ENCODE assay signal across 17 cellular contexts in genomic region chr10:91539930-91540329, GRCh38.
DNase-seq lines count a peak whose midpoint lies in the region; ATAC-seq and TF ChIP-seq lines count a peak whose summit lies in the region.
"Had no signal": no experiment of that assay in that cellular context is flagged by ENCODE, and none has a peak within 500 bp of the region (broad histone marks: within the 10 kb centered on the region; RNA-seq: fewer than 3 reads in every experiment).

No MANE protein-coding gene starts in this region.

- no peak overlapping the region for H3K4me3 Mint-ChIP-seq in nephron
- no peak overlapping the region for H3K4me3 Mint-ChIP-seq in natural killer cell treated with Interleukin-12 subunit alpha and Interleukin-12 subunit beta and Interleukin-15 and Interleukin-18, amount 100 ng/mL, for 72 hours
- H3K4me3 Mint-ChIP-seq: B cell; CD14-positive monocyte; CD4-positive, alpha-beta T cell; CD8-positive, alpha-beta memory T cell; H9; HFFc6 had no signal

- H3K36me3 Mint-ChIP-seq in nephron (ENCODE audit: low read depth): peaks cover 9% of the 10 kb centered on the region
- no peaks in the 10 kb centered on the region for H3K36me3 Mint-ChIP-seq in natural killer cell treated with Interleukin-12 subunit alpha and Interleukin-12 subunit beta and Interleukin-15 and Interleukin-18, amount 100 ng/mL, for 72 hours
- H3K36me3 Mint-ChIP-seq: CD14-positive monocyte; CD8-positive, alpha-beta memory T cell had no signal

- no peaks in the 10 kb centered on the region for H3K36me3 ChIP-seq in HEK293 (ENCODE audit: control insufficient read depth in 2 of 2, insufficient read depth in 1 of 2, low read length in 2 of 2)
- H3K36me3 ChIP-seq in esophagus (ENCODE audit: control insufficient read depth in 2 of 2, insufficient read depth in 2 of 2, low read length in 1 of 2): no peaks in the 10 kb centered on the region
- H3K36me3 ChIP-seq: BLaER1 had no signal

- WGBS in esophagus, 2 donors: 90 to 91% methylated on average over 5 of the region's 5 CpGs

- POLR2A ChIA-PET in HEK293 (lab: Yijun Ruan, JAX): no interaction called here

- H3K4me3 ChIP-seq in HEK293 (ENCODE audit: low read depth, low read length): no peak overlapping the region
- no peak overlapping the region for H3K4me3 ChIP-seq in esophagus (ENCODE audit: low read depth in 1 of 2, low read length in 2 of 2)
- H3K4me3 ChIP-seq: GM23248 had no signal

- CTCF ChIA-PET in HEK293 (lab: Yijun Ruan, JAX): no interaction called here

- H3K27ac ChIP-seq in HEK293 (ENCODE audit: extremely low read depth, low read depth, low read length) (no peak overlapping the region), esophagus (ENCODE audit: low read depth in 2 of 2, low read length in 1 of 2) (peak overlapping the region; percentile 60 to 79)
- H3K27ac ChIP-seq: GM23248 had no signal

- no peaks in the 10 kb centered on the region for H3K27me3 ChIP-seq in esophagus (ENCODE audit: control insufficient read depth in 1 of 2, insufficient read depth in 2 of 2, low read length in 2 of 2)
- H3K27me3 ChIP-seq: BLaER1 had no signal

- H3K9me3 ChIP-seq in HEK293 (ENCODE audit: control insufficient read depth, insufficient read depth, low read depth, low read length) (no peaks in the 10 kb centered on the region), esophagus (ENCODE audit: control insufficient read depth in 2 of 2, insufficient read depth in 1 of 2, low read depth in 1 of 2, low read length in 1 of 2) (no peaks in the 10 kb centered on the region)

- peaks cover 10% of the 10 kb centered on the region for H3K9me3 Mint-ChIP-seq in nephron
- H3K9me3 Mint-ChIP-seq in natural killer cell treated with Interleukin-12 subunit alpha and Interleukin-12 subunit beta and Interleukin-15 and Interleukin-18, amount 100 ng/mL, for 72 hours: no peaks in the 10 kb centered on the region
- H3K9me3 Mint-ChIP-seq: CD4-positive, alpha-beta T cell; CD8-positive, alpha-beta memory T cell had no signal

- DNase-seq in natural killer cell treated with Interleukin-12 subunit alpha and Interleukin-12 subunit beta and Interleukin-15 and Interleukin-18, amount 100 ng/mL, for 72 hours (ENCODE audit: low spot score): no peak
- DNase-seq in activated CD4-positive, alpha-beta T cell treated with anti-CD3 and anti-CD28 coated beads for 1 hour: no peak
- DNase-seq: CD4-positive, alpha-beta T cell; CD8-positive, alpha-beta memory T cell; DMS53; DMS79 treated with DMSO at 0.1 percent for 48 hours; GF-D8; H9; HFFc6 had no signal

- peak overlapping the region; percentile 84 to 99 (median 87) for H3K27ac Mint-ChIP-seq in nephron
- no peak overlapping the region for H3K27ac Mint-ChIP-seq in natural killer cell treated with Interleukin-12 subunit alpha and Interleukin-12 subunit beta and Interleukin-15 and Interleukin-18, amount 100 ng/mL, for 72 hours
- H3K27ac Mint-ChIP-seq: B cell; CD14-positive monocyte; CD4-positive, alpha-beta T cell; CD8-positive, alpha-beta memory T cell; H9; HFFc6 had no signal

- TF ChIP-seq CTCF in HEK293 (tag by site-specific recombination; IDR thresholded peaks at IDR 0.05): no peak
- no peak for TF ChIP-seq CTCF in nephron (IDR thresholded peaks at IDR 0.05; ENCODE audit: unreplicated experiment in 3 of 3)

- ATAC-seq in HG02571 (IDR thresholded peaks at IDR 0.05; ENCODE audit: unreplicated experiment): no peak
- no peak for ATAC-seq in natural killer cell treated with Interleukin-12 subunit alpha and Interleukin-12 subunit beta and Interleukin-15 and Interleukin-18, amount 100 ng/mL, for 72 hours

- peaks cover 54% of the 10 kb centered on the region for H3K4me1 Mint-ChIP-seq in nephron
- no peaks in the 10 kb centered on the region for H3K4me1 Mint-ChIP-seq in natural killer cell treated with Interleukin-12 subunit alpha and Interleukin-12 subunit beta and Interleukin-15 and Interleukin-18, amount 100 ng/mL, for 72 hours (ENCODE audit: low read depth in 2 of 2)
- H3K4me1 Mint-ChIP-seq: B cell; CD8-positive, alpha-beta memory T cell; H9 had no signal

- no peaks in the 10 kb centered on the region for H3K27me3 Mint-ChIP-seq in nephron (ENCODE audit: low read depth)
- H3K27me3 Mint-ChIP-seq in natural killer cell treated with Interleukin-12 subunit alpha and Interleukin-12 subunit beta and Interleukin-15 and Interleukin-18, amount 100 ng/mL, for 72 hours: peaks cover 11 to 22% of the 10 kb centered on the region in 2 donors

- no peaks in the 10 kb centered on the region for H3K4me1 ChIP-seq in HEK293 (ENCODE audit: control insufficient read depth, insufficient read depth, low read length)
- H3K4me1 ChIP-seq in esophagus (ENCODE audit: control insufficient read depth in 2 of 2, insufficient read depth in 2 of 2, low read length in 1 of 2): peaks cover 0 to 6% of the 10 kb centered on the region in 2 donors

TF ChIP-seq in HEK293, 187 proteins besides CTCF, POLR2A, EP300 and RAD21:
- TF ChIP-seq ZNF792 (tag by site-specific recombination; IDR thresholded peaks at IDR 0.05): no peak
- TF ChIP-seq PATZ1 (tag by site-specific recombination; IDR thresholded peaks at IDR 0.05): no peak
- no peak for TF ChIP-seq ZNF677 (tag by site-specific recombination; IDR thresholded peaks at IDR 0.05)
- peak; percentile 40 for TF ChIP-seq SETDB1 (IDR thresholded peaks at IDR 0.05; ENCODE audit: insufficient read length, low read length)
- no peak for TF ChIP-seq ZNF362 (tag by site-specific recombination; IDR thresholded peaks at IDR 0.05)

Comparison
In these comparisons a context has a peak if more than half of its experiments do, and no peak if none do; other contexts are left out.
1. H3K27ac Mint-ChIP-seq: peak in nephron (3 of 3); none in natural killer cell treated with Interleukin-12 subunit alpha and Interleukin-12 subunit beta and Interleukin-15 and Interleukin-18, amount 100 ng/mL, for 72 hours (0 of 2).